Comparison of ENCODE assay signal across 8 cellular contexts in genomic region chr14:49641697-49642129, GRCh38. TPM values are rescaled to one million over a fixed set of nuclear protein-coding genes. Genes with fewer than 3 reads are reported as not detected.
DNase-seq lines count a peak whose midpoint lies in the region; ATAC-seq and TF ChIP-seq lines count a peak whose summit lies in the region.

No MANE protein-coding gene starts in this region.

- BruUV-seq in PC-3 (replicated peaks; lab: Mats Ljungman, UMichigan): no TSS peak

- peak overlapping the region; percentile 12; the same call in 1 of the 2 replicates for H3K4me2 ChIP-seq in PC-3 (ENCODE audit: low read length)

- no peaks in the 10 kb centered on the region for H3K27me3 ChIP-seq in PC-3 (ENCODE audit: low read length)

- H3K4me3 ChIP-seq in PC-3 (ENCODE audit: low read length) (no peak overlapping the region), fibroblast of villous mesenchyme (ENCODE audit: low read depth, low read length) (peak overlapping the region; percentile 10)

- H3K36me3 ChIP-seq in PC-3 (ENCODE audit: low read depth, low read length): peaks cover 25% of the 10 kb centered on the region

- intact Hi-C loops in PC-3 (cut with micrococcal nuclease): loop anchor here (2.0 kb wide), 1 partner anchor 19 kb away; no protein-coding TSS in a partner anchor
- intact Hi-C loops in sciatic nerve (cut with DNase I): no loop called here

- H3F3A ChIP-seq in PC-3 (ENCODE audit: low read length, unreplicated experiment): no peaks in the 10 kb centered on the region

- H3K4me1 ChIP-seq in PC-3 (ENCODE audit: insufficient read depth, low read length): peaks cover 21% of the 10 kb centered on the region; the same call in 1 of the 2 replicates

- POLR2A ChIA-PET in PC-3 (lab: Charles Lee; ENCODE audit: unreplicated experiment): interaction anchor here (0.6 to 0.7 kb wide), 2 partner anchors 12 to 68 kb away, joined by 3 to 5 read pairs; no protein-coding TSS in a partner anchor

- H3K79me2 ChIP-seq in PC-3 (ENCODE audit: low read length): peaks cover 60% of the 10 kb centered on the region

- H3K9me3 ChIP-seq in PC-3 (ENCODE audit: low read length): no peaks in the 10 kb centered on the region

- DNase-seq in NCI-H2029 (lab: John Stamatoyannopoulos, UW) (peak; percentile 10), NCI-H2029 treated with DMSO at 0.1 percent for 48 hours (lab: John Stamatoyannopoulos, UW) (no peak), PC-3 (peak; percentile 46), fibroblast of villous mesenchyme (ENCODE audit: low read depth) (peak; percentile 91), sciatic nerve (ENCODE audit: low spot score) (no peak), AML-193 (lab: John Stamatoyannopoulos, UW) (no peak), Kasumi-1 (lab: John Stamatoyannopoulos, UW) (no peak)
- no peak for DNase-seq in stimulated activated naive CD4-positive, alpha-beta T cell (lab: John Stamatoyannopoulos, UW)

- CTCF ChIA-PET in PC-3 (lab: Charles Lee): interaction anchor here (0.5 kb wide), 1 partner anchor 131 kb away, joined by 3 read pairs; no protein-coding TSS in a partner anchor

- peak overlapping the region; percentile 17; the same call in 1 of the 2 replicates for H3K27ac ChIP-seq in PC-3 (ENCODE audit: low read length)

- H3K9me2 ChIP-seq in PC-3 (replicated peaks; ENCODE audit: low read length): no peaks in the 10 kb centered on the region

- H2AFZ ChIP-seq in PC-3 (ENCODE audit: low read length): peak overlapping the region; percentile 10

- H4K20me1 ChIP-seq in PC-3 (ENCODE audit: low read length): 0 out of 2 replicates have a peak, but pooled peaks cover 2% of the 10 kb centered on the region

- no peak overlapping the region for H3K9ac ChIP-seq in PC-3 (ENCODE audit: low read length)

- no peak for TF ChIP-seq CTCF in PC-3 (conservative IDR thresholded peaks at IDR 0.05; ENCODE audit: low read depth, low read length)
- no peak for TF ChIP-seq CTCF in fibroblast of villous mesenchyme (IDR thresholded peaks at IDR 0.05; ENCODE audit: insufficient read depth, low read depth, low read length)

- ATAC-seq in PC-3 (peak; percentile 91), sciatic nerve (peak; percentile 84)

RNA-seq across cellular contexts. Expression of gene DNAAF2, which starts 6.7 kb away (rescaled TPM):
- total RNA-seq in PC-3 (2014; rRNA removed) (23.2 and 31.3 TPM in 2 replicates), fibroblast of villous mesenchyme (8.4 and 11.7 TPM in 2 replicates), sciatic nerve (5.1 TPM)

RNA-seq across cellular contexts. Expression of gene MGAT2, which starts 21.1 kb away (rescaled TPM):
- 39.5 and 51.4 TPM in 2 replicates for total RNA-seq in PC-3 (2014; rRNA removed)
- 79.9 and 104 TPM in 2 replicates for total RNA-seq in fibroblast of villous mesenchyme
- 16.4 TPM for total RNA-seq in sciatic nerve

RNA-seq across cellular contexts. Expression of gene RPL36AL, which starts 21.3 kb away (rescaled TPM):
- 408 and 411 TPM in 2 replicates for total RNA-seq in PC-3 (2014; rRNA removed)
- total RNA-seq in fibroblast of villous mesenchyme: 175 and 217 TPM in 2 replicates
- 185 TPM for total RNA-seq in sciatic nerve

RNA-seq across cellular contexts. Expression of gene LRR1, which starts 43.0 kb away (rescaled TPM):
- total RNA-seq in PC-3 (2014; rRNA removed) (46.9 and 53.0 TPM in 2 replicates), fibroblast of villous mesenchyme (20.9 and 26.8 TPM in 2 replicates), sciatic nerve (8.3 TPM)

RNA-seq across cellular contexts. Expression of gene POLE2, which starts 46.3 kb away (rescaled TPM):
- total RNA-seq in PC-3 (2014; rRNA removed) (26.6 and 38.6 TPM in 2 replicates), fibroblast of villous mesenchyme (14.2 and 17.3 TPM in 2 replicates), sciatic nerve (2.0 TPM)

Comparison
In these comparisons a context has a peak if more than half of its experiments do, and no peak if none do; other contexts are left out.
1. DNase-seq: peak in NCI-H2029 (single experiment), PC-3 (single experiment) and fibroblast of villous mesenchyme (single experiment); none in NCI-H2029 treated with DMSO at 0.1 percent for 48 hours (single experiment), sciatic nerve (single experiment), stimulated activated naive CD4-positive, alpha-beta T cell (0 of 6), AML-193 (0 of 2) and Kasumi-1 (0 of 2).